32 cellular contexts compared by ENCODE assay signal in the genomic region with DNA sequence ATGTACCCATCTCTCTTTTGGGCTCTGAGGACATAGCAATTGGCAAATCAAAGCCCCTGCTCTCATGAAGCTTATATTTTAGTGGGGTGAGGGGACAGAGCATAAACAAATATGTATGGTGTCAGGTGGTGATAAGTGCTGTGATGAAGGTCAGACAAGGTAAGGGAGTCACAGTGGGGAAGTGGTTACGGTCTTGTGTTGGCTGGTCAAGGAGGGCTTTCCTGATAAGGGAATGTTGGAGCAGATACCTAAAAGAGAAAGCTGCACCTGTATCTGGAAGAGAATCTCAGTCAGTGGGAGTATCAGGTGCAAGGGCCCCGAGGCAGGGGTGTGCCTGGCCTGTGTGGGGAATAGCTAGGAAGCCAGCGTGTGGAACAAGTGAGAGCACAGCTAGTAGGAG. TPM values are rescaled to one million over a fixed set of nuclear protein-coding genes. Genes with fewer than 3 reads are reported as not detected.
DNase-seq lines count a peak whose midpoint lies in the region; ATAC-seq and TF ChIP-seq lines count a peak whose summit lies in the region.
"Had no signal": no experiment of that assay in that cellular context is flagged by ENCODE, and none has a peak within 500 bp of the region (broad histone marks: within the 10 kb centered on the region; RNA-seq: fewer than 3 reads in every experiment).

No MANE protein-coding gene starts in this region.

- ATAC-seq in activated CD8-positive, alpha-beta T cell treated with anti-CD3 and anti-CD28 coated beads for 36 hours, result no peak
- no peak for ATAC-seq in HG03097 (IDR thresholded peaks at IDR 0.05; ENCODE audit: low FRiP score, unreplicated experiment)
- ATAC-seq: GM12878 had no signal

- H3K4me1 Mint-ChIP-seq in endothelial cell (ENCODE audit: unreplicated experiment), result no peaks in the 10 kb centered on the region
- no peaks in the 10 kb centered on the region for H3K4me1 Mint-ChIP-seq in activated CD8-positive, alpha-beta T cell treated with anti-CD3 and anti-CD28 coated beads for 36 hours (ENCODE audit: low read depth)
- H3K4me1 Mint-ChIP-seq: endodermal cell had no signal

- CTCF ChIA-PET in HEK293 (lab: Yijun Ruan, JAX), result no interaction called here
- CTCF ChIA-PET in activated CD8-positive, alpha-beta T cell treated with anti-CD3 and anti-CD28 coated beads for 36 hours (lab: Charles Lee), result no interaction called here

- H3K27ac ChIP-seq in HEK293 (ENCODE audit: extremely low read depth, low read depth, low read length) (no peak overlapping the region), angular gyrus (ENCODE audit: low read depth, low read length) (peak overlapping the region; percentile 3), substantia nigra (ENCODE audit: low read depth, low read length, poor library complexity, severe bottlenecking) (peak overlapping the region; percentile 89)
- H3K27ac ChIP-seq: HL-60, KMS-11, PC-9 had no signal

- no peaks in the 10 kb centered on the region for H3K9me3 ChIP-seq in HEK293 (ENCODE audit: control insufficient read depth, insufficient read depth, low read depth, low read length)
- H3K9me3 ChIP-seq: BLaER1 treated with 17β-estradiol and CSF1 and Interleukin-3, amounts not matched to agents 10 nM and 100 nM; esophagus muscularis mucosa; ovary had no signal

- no peak overlapping the region for H3K4me3 ChIP-seq in HEK293 (ENCODE audit: low read depth, low read length)
- H3K4me3 ChIP-seq: BLaER1 treated with 17β-estradiol and CSF1 and Interleukin-3, amounts not matched to agents 10 nM and 100 nM; esophagus muscularis mucosa; GM12878; ovary; PC-9 had no signal

- no peaks in the 10 kb centered on the region for H3K4me1 ChIP-seq in HEK293 (ENCODE audit: control insufficient read depth, insufficient read depth, low read length)

- no peak for DNase-seq in endothelial cell (ENCODE audit: low spot score)
- DNase-seq in substantia nigra (lab: John Stamatoyannopoulos, UW), result no peak
- no peak for DNase-seq in activated CD8-positive, alpha-beta T cell treated with anti-CD3 and anti-CD28 coated beads for 36 hours
- DNase-seq in SIG-M5 (lab: John Stamatoyannopoulos, UW), result no peak
- DNase-seq: activated CD4-positive, alpha-beta memory T cell treated with anti-CD3 and anti-CD28 coated beads for 36 hours; activated CD4-positive, alpha-beta T cell treated with anti-CD3 and anti-CD28 coated beads for 1 hour; activated CD8-positive, alpha-beta memory T cell treated with anti-CD3 and anti-CD28 coated beads, Interleukin-2, amount 50 U/mL, for 4 hours; activated naive CD4-positive, alpha-beta T cell treated with anti-CD3 and anti-CD28 coated beads for 36 hours; anterior cingulate cortex; central memory CD4-positive, alpha-beta T cell; DMS153; endodermal cell; foreskin fibroblast; kidney glomerular epithelial cell; NCI-H1417; NCI-H2029; NCI-H524 treated with DMSO at 0.1 percent for 48 hours; SHP77; small intestine; stimulated activated naive CD4-positive, alpha-beta T cell had no signal

- intact Hi-C loops in activated CD8-positive, alpha-beta T cell treated with anti-CD3 and anti-CD28 coated beads for 36 hours (cut with micrococcal nuclease), result no loop called here

- POLR2A ChIA-PET in HEK293 (lab: Yijun Ruan, JAX), result no interaction called here
- POLR2A ChIA-PET in activated CD8-positive, alpha-beta T cell treated with anti-CD3 and anti-CD28 coated beads for 36 hours (lab: Charles Lee), result interaction anchor here (0.8 to 1.0 kb wide), 2 partner anchors 13 to 44 kb away, joined by 3 read pairs; no protein-coding TSS in a partner anchor

- H3K27ac Mint-ChIP-seq in endothelial cell (ENCODE audit: unreplicated experiment), result no peak overlapping the region
- H3K27ac Mint-ChIP-seq in activated CD8-positive, alpha-beta T cell treated with anti-CD3 and anti-CD28 coated beads for 36 hours, result no peak overlapping the region
- H3K27ac Mint-ChIP-seq: activated CD4-positive, alpha-beta memory T cell treated with anti-CD3 and anti-CD28 coated beads for 36 hours; activated naive CD4-positive, alpha-beta T cell treated with anti-CD3 and anti-CD28 coated beads for 36 hours; endodermal cell; T-helper 2 cell treated with Interferon-gamma antibody and Interleukin-4, amounts not matched to agents 5 μg/mL and 100 μg/mL, for 36 hours had no signal

- H3K9me3 Mint-ChIP-seq in endothelial cell (ENCODE audit: unreplicated experiment), result no peaks in the 10 kb centered on the region
- no peaks in the 10 kb centered on the region for H3K9me3 Mint-ChIP-seq in activated CD8-positive, alpha-beta T cell treated with anti-CD3 and anti-CD28 coated beads for 36 hours
- H3K9me3 Mint-ChIP-seq: activated CD4-positive, alpha-beta memory T cell treated with anti-CD3 and anti-CD28 coated beads for 36 hours; activated naive CD4-positive, alpha-beta T cell treated with anti-CD3 and anti-CD28 coated beads for 36 hours; endodermal cell; T-helper 2 cell treated with Interferon-gamma antibody and Interleukin-4, amounts not matched to agents 5 μg/mL and 100 μg/mL, for 36 hours had no signal

- TF ChIP-seq CTCF in HEK293 (tag by site-specific recombination; IDR thresholded peaks at IDR 0.05) (no peak), endothelial cell (IDR thresholded peaks at IDR 0.05; ENCODE audit: unreplicated experiment) (no peak)
- no peak for TF ChIP-seq CTCF in activated CD8-positive, alpha-beta T cell treated with anti-CD3 and anti-CD28 coated beads for 36 hours (IDR thresholded peaks at IDR 0.05)

- H3K36me3 Mint-ChIP-seq in endothelial cell (ENCODE audit: low read depth, unreplicated experiment), result peaks cover 5% of the 10 kb centered on the region
- no peaks in the 10 kb centered on the region for H3K36me3 Mint-ChIP-seq in activated CD8-positive, alpha-beta T cell treated with anti-CD3 and anti-CD28 coated beads for 36 hours (ENCODE audit: low read depth)
- H3K36me3 Mint-ChIP-seq: activated CD4-positive, alpha-beta memory T cell treated with anti-CD3 and anti-CD28 coated beads for 36 hours had no signal

- H3K36me3 ChIP-seq in HEK293 (ENCODE audit: control insufficient read depth in 2 of 2, insufficient read depth in 1 of 2, low read length in 2 of 2), result no peaks in the 10 kb centered on the region
- H3K36me3 ChIP-seq: BLaER1 treated with 17β-estradiol and CSF1 and Interleukin-3, amounts not matched to agents 10 nM and 100 nM; ovary had no signal

- H3K4me3 Mint-ChIP-seq in endothelial cell (ENCODE audit: unreplicated experiment), result peak overlapping the region; percentile 26
- no peak overlapping the region for H3K4me3 Mint-ChIP-seq in activated CD8-positive, alpha-beta T cell treated with anti-CD3 and anti-CD28 coated beads for 36 hours
- H3K4me3 Mint-ChIP-seq: activated CD4-positive, alpha-beta memory T cell treated with anti-CD3 and anti-CD28 coated beads for 36 hours; activated naive CD4-positive, alpha-beta T cell treated with anti-CD3 and anti-CD28 coated beads for 36 hours; endodermal cell; T-helper 2 cell treated with Interferon-gamma antibody and Interleukin-4, amounts not matched to agents 5 μg/mL and 100 μg/mL, for 36 hours had no signal

- peaks cover 6% of the 10 kb centered on the region for H3K27me3 Mint-ChIP-seq in endothelial cell (ENCODE audit: unreplicated experiment)
- peaks cover 1% of the 10 kb centered on the region for H3K27me3 Mint-ChIP-seq in activated CD8-positive, alpha-beta T cell treated with anti-CD3 and anti-CD28 coated beads for 36 hours
- H3K27me3 Mint-ChIP-seq: activated CD4-positive, alpha-beta memory T cell treated with anti-CD3 and anti-CD28 coated beads for 36 hours had no signal

TF ChIP-seq in HEK293, 187 proteins besides CTCF, POLR2A, EP300 and RAD21:
- TF ChIP-seq, protein P1, sequence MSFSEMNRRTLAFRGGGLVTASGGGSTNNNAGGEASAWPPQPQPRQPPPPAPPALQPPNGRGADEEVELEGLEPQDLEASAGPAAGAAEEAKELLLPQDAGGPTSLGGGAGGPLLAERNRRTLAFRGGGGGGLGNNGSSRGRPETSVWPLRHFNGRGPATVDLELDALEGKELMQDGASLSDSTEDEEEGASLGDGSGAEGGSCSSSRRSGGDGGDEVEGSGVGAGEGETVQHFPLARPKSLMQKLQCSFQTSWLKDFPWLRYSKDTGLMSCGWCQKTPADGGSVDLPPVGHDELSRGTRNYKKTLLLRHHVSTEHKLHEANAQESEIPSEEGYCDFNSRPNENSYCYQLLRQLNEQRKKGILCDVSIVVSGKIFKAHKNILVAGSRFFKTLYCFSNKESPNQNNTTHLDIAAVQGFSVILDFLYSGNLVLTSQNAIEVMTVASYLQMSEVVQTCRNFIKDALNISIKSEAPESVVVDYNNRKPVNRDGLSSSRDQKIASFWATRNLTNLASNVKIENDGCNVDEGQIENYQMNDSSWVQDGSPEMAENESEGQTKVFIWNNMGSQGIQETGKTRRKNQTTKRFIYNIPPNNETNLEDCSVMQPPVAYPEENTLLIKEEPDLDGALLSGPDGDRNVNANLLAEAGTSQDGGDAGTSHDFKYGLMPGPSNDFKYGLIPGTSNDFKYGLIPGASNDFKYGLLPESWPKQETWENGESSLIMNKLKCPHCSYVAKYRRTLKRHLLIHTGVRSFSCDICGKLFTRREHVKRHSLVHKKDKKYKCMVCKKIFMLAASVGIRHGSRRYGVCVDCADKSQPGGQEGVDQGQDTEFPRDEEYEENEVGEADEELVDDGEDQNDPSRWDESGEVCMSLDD (tag by site-specific recombination; IDR thresholded peaks at IDR 0.05), result no peak
- TF ChIP-seq ZNF302 (tag by site-specific recombination; IDR thresholded peaks at IDR 0.05; ENCODE audit: low read depth) (no peak), ZNF623 (tag by site-specific recombination; IDR thresholded peaks at IDR 0.05) (0 out of 2 replicates have a peak, but pooled peaks have one; percentile 19), ZNF560 (tag by site-specific recombination; IDR thresholded peaks at IDR 0.05; ENCODE audit: borderline replicate concordance) (no peak), ZNF19 (tag by site-specific recombination; IDR thresholded peaks at IDR 0.05; ENCODE audit: low read depth) (no peak)
TF ChIP-seq in HEK293: peak in this region for 1.

RNA-seq across cellular contexts. Expression of gene MRAS, which starts 35.3 kb away (rescaled TPM):
- 5.9 TPM for total RNA-seq in endothelial cell (ENCODE audit: unreplicated experiment)
- under 1 TPM in 1 of 2 experiments, not detected in 1; 0.07 TPM for total RNA-seq in activated CD8-positive, alpha-beta T cell treated with anti-CD3 and anti-CD28 coated beads for 36 hours

RNA-seq across cellular contexts. Expression of gene ESYT3, which starts 50.7 kb away (rescaled TPM):
- total RNA-seq in endothelial cell (ENCODE audit: unreplicated experiment), result not detected
- under 1 TPM; 0.09 to 0.16 TPM for total RNA-seq in activated CD8-positive, alpha-beta T cell treated with anti-CD3 and anti-CD28 coated beads for 36 hours
- total RNA-seq: GM12878, lung microvascular endothelial cell had no signal

RNA-seq across cellular contexts. Expression of gene NME9, which starts 54.1 kb away (rescaled TPM):
- total RNA-seq in endothelial cell (ENCODE audit: unreplicated experiment), result not detected
- under 1 TPM in 1 of 2 experiments, not detected in 1; 0.45 TPM for total RNA-seq in activated CD8-positive, alpha-beta T cell treated with anti-CD3 and anti-CD28 coated beads for 36 hours
- total RNA-seq: GM12878, PC-9 had no signal
